In the genomic region with DNA sequence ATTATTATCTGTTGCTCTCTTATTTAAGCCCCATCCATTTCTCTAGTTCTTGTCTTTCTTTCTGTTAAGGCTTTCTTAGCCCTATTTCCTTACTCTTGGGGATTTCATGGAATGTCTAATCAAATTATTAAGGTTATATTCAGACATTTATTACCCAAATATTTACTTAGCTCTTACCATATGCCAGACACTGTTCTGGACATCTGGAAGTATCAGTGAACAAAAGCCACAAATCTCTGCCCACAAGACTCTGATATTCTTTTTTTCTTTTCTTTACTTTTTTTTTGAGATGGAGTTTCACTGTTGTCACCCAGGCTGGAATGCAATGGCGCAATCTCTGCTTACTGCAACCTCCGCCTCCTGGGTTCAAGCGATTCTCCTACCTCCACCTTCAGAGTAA, we compare ENCODE assay signal across 25 cellular contexts.
"Had no signal": no experiment of that assay in that cellular context is flagged by ENCODE, and none has a peak within 500 bp of the region (broad histone marks: within the 10 kb centered on the region; RNA-seq: fewer than 3 reads in every experiment).

No MANE protein-coding gene starts in this region.

- H3K27me3 ChIP-seq: esophagus squamous epithelium, gastrocnemius medialis, right lobe of liver, stomach, thyroid gland, vagina had no signal

- H2AFZ ChIP-seq: parathyroid adenoma had no signal

- H3K79me2 ChIP-seq: parathyroid adenoma had no signal

- H3K9me3 ChIP-seq: esophagus squamous epithelium, gastrocnemius medialis, heart right ventricle, lower lobe of right lung, right lobe of liver, stomach, thyroid gland, vagina had no signal

- DNase-seq: cortex of kidney; effector memory CD8-positive, alpha-beta T cell; erythroblast; esophagus squamous epithelium; foreskin fibroblast; gastrocnemius medialis; glutamatergic neuron; heart right ventricle; hippocampal formation; immature natural killer cell; left ventricle myocardium superior; lower lobe of right lung; naive thymus-derived CD8-positive, alpha-beta T cell; right lobe of liver; stimulated activated CD4-positive, alpha-beta T cell treated with anti-CD3 and anti-CD28 coated beads, Interleukin-2, amount 100 ng/mL, for 24 hours; stimulated activated CD4-positive, alpha-beta T cell treated with anti-CD3 and anti-CD28 coated beads, Interleukin-4, amount 100 ng/mL, for 24 hours; stimulated activated naive CD4-positive, alpha-beta T cell treated with Interleukin-2 at 50 U/mL for 16 hours; stomach; thyroid gland had no signal

- FAIRE-seq: endometrium, keratinocyte had no signal

- H3K9ac ChIP-seq: parathyroid adenoma had no signal

- H3K27ac ChIP-seq: esophagus squamous epithelium, gastrocnemius medialis, heart right ventricle, lower lobe of right lung, parathyroid adenoma, right lobe of liver, stomach, thyroid gland, vagina had no signal

- H3K4me1 ChIP-seq: gastrocnemius medialis, lower lobe of right lung, parathyroid adenoma, right lobe of liver, thyroid gland had no signal

- H3K4me3 ChIP-seq: esophagus squamous epithelium, gastrocnemius medialis, heart right ventricle, lower lobe of right lung, right lobe of liver, smooth muscle cell, stomach, thyroid gland, vagina had no signal

- H3K36me3 ChIP-seq: esophagus squamous epithelium, gastrocnemius medialis, heart right ventricle, lower lobe of right lung, right lobe of liver, stomach, thyroid gland, vagina had no signal

- H3K4me2 ChIP-seq: smooth muscle cell had no signal

- ATAC-seq: effector memory CD8-positive, alpha-beta T cell; gastrocnemius medialis; heart right ventricle; left ventricle myocardium superior; lower lobe of right lung; naive thymus-derived CD8-positive, alpha-beta T cell; right lobe of liver; stimulated activated effector memory CD8-positive, alpha-beta T cell treated with anti-CD3 and anti-CD28 coated beads, Interleukin-12 subunit alpha, Interleukin-12 subunit beta, amount 100 ng/mL, for 72 hours had no signal
